In genomic region chr4:6986067-6986780, GRCh38 we compare ENCODE assay signal across 1 cellular context.
TF ChIP-seq lines count a peak whose summit lies in the region.

No MANE protein-coding gene starts in this region.

TF ChIP-seq in HepG2, 621 proteins besides CTCF, POLR2A, EP300 and RAD21 (continued from another document):
- TF ChIP-seq HIC2 (CRISPR knock-in tag; IDR thresholded peaks at IDR 0.05; ENCODE audit: low read depth) (no peak), SMC3 (IDR thresholded peaks at IDR 0.05; ENCODE audit: low read length) (no peak), PATZ1 (CRISPR knock-in tag; IDR thresholded peaks at IDR 0.05) (peak; percentile 55; the same call in 1 of the 2 replicates), ZNF354B (CRISPR knock-in tag; IDR thresholded peaks at IDR 0.05) (no peak), CEBPZ (IDR thresholded peaks at IDR 0.05; ENCODE audit: low read length) (no peak), ZNF687 (CRISPR knock-in tag; IDR thresholded peaks at IDR 0.05) (no peak; the same call in 1 of the 2 replicates), ZNF276 (CRISPR knock-in tag; IDR thresholded peaks at IDR 0.05; ENCODE audit: low read depth) (no peak), ZSCAN12 (CRISPR knock-in tag; IDR thresholded peaks at IDR 0.05) (peak; percentile 51; the same call in 1 of the 2 replicates), BHLHE40 (IDR thresholded peaks at IDR 0.05; ENCODE audit: low read length) (0 out of 2 replicates have a peak, but pooled peaks have one; percentile 4), MAFF (IDR thresholded peaks at IDR 0.05; ENCODE audit: low read depth, low read length) (no peak), ZNF414 (CRISPR knock-in tag; IDR thresholded peaks at IDR 0.05) (peak; percentile 57; the same call in 1 of the 2 replicates), PRDM15 (CRISPR knock-in tag; IDR thresholded peaks at IDR 0.05) (no peak), STAT6 (CRISPR knock-in tag; IDR thresholded peaks at IDR 0.05; ENCODE audit: borderline replicate concordance) (peak; percentile 80; the same call in 1 of the 2 replicates), TBX3 (IDR thresholded peaks at IDR 0.05; ENCODE audit: borderline replicate concordance) (no peak), CEBPB (IDR thresholded peaks at IDR 0.05; ENCODE audit: borderline replicate concordance, low read depth, low read length) (no peak), FLYWCH1 (CRISPR knock-in tag; IDR thresholded peaks at IDR 0.05) (no peak), AHR (CRISPR knock-in tag; IDR thresholded peaks at IDR 0.05) (0 out of 2 replicates have a peak, but pooled peaks have one; percentile 27)
